In genomic region chr7:121016976-121017375, GRCh38 we compare ENCODE assay signal across 12 cellular contexts. TPM values are rescaled to one million over a fixed set of nuclear protein-coding genes. Genes with fewer than 3 reads are reported as not detected.
DNase-seq lines count a peak whose midpoint lies in the region; ATAC-seq and TF ChIP-seq lines count a peak whose summit lies in the region.
"Had no signal": no experiment of that assay in that cellular context is flagged by ENCODE, and none has a peak within 500 bp of the region (broad histone marks: within the 10 kb centered on the region; RNA-seq: fewer than 3 reads in every experiment).

No MANE protein-coding gene starts in this region.

- H3K9me3 ChIP-seq in uterus, result no peaks in the 10 kb centered on the region

- TF ChIP-seq CTCF in nephron (IDR thresholded peaks at IDR 0.05; ENCODE audit: unreplicated experiment in 3 of 3), result no peak
- no peak for TF ChIP-seq CTCF in uterus (IDR thresholded peaks at IDR 0.05)

- no peak overlapping the region for H3K4me3 ChIP-seq in uterus

- intact Hi-C loops in uterus (cut with DNase I; ENCODE audit: low total_unique reads), result no loop called here

- peak overlapping the region; percentile 11 to 60 for H3K27ac ChIP-seq in uterus
- H3K27ac ChIP-seq: 22Rv1 had no signal

- no peak for ATAC-seq in HG02588 (IDR thresholded peaks at IDR 0.05; ENCODE audit: unreplicated experiment)
- no peak for ATAC-seq in HG03378 (IDR thresholded peaks at IDR 0.05; ENCODE audit: unreplicated experiment)

- peaks cover 32% of the 10 kb centered on the region for H3K36me3 Mint-ChIP-seq in nephron (ENCODE audit: low read depth)

- H3K27ac Mint-ChIP-seq in nephron, result peak overlapping the region; percentile 50 to 75 (median 73)

- DNase-seq in DMS53 (lab: John Stamatoyannopoulos, UW), result peak; percentile 13
- DNase-seq in DMS53 treated with DMSO at 0.1 percent for 48 hours (lab: John Stamatoyannopoulos, UW; ENCODE audit: unreplicated experiment), result no peak
- DNase-seq in fibroblast of gingiva (ENCODE audit: low read depth), result peak; percentile 76
- no peak for DNase-seq in uterus
- no peak for DNase-seq in iPS-NIHi7 (ENCODE audit: extremely low spot score)
- DNase-seq: activated CD4-positive, alpha-beta T cell treated with anti-CD3 and anti-CD28 coated beads for 1 hour; anterior cingulate cortex; SW 1271 had no signal

- peaks cover 34% of the 10 kb centered on the region for H3K4me1 Mint-ChIP-seq in nephron

- H3K27me3 ChIP-seq in uterus, result no peaks in the 10 kb centered on the region

- peaks cover 0 to 12% of the 10 kb centered on the region in 2 donors for H3K4me1 ChIP-seq in uterus

- no peaks in the 10 kb centered on the region for H3K36me3 ChIP-seq in uterus

- no peak overlapping the region for H3K4me3 Mint-ChIP-seq in nephron

- no peak for TF ChIP-seq POLR2A in uterus (IDR thresholded peaks at IDR 0.05)

- H3K27me3 Mint-ChIP-seq in nephron (ENCODE audit: low read depth), result no peaks in the 10 kb centered on the region

- no peaks in the 10 kb centered on the region for H3K9me3 Mint-ChIP-seq in nephron

RNA-seq across cellular contexts. Expression of gene CPED1, which starts 28.5 kb away (rescaled TPM):
- 100 to 1,000 TPM in 1 of 4 donors, 10 to 100 TPM in 3; 47.4 to 194 (median 59.2) TPM for total RNA-seq in uterus

Comparison
In these comparisons a context has a peak if more than half of its experiments do, and no peak if none do; other contexts are left out.
1. DNase-seq: peak in DMS53 (single experiment) and fibroblast of gingiva (single experiment); none in DMS53 treated with DMSO at 0.1 percent for 48 hours (single experiment), uterus (0 of 2) and iPS-NIHi7 (single experiment).